ENCODE assay signal across 10 cellular contexts in the genomic region with DNA sequence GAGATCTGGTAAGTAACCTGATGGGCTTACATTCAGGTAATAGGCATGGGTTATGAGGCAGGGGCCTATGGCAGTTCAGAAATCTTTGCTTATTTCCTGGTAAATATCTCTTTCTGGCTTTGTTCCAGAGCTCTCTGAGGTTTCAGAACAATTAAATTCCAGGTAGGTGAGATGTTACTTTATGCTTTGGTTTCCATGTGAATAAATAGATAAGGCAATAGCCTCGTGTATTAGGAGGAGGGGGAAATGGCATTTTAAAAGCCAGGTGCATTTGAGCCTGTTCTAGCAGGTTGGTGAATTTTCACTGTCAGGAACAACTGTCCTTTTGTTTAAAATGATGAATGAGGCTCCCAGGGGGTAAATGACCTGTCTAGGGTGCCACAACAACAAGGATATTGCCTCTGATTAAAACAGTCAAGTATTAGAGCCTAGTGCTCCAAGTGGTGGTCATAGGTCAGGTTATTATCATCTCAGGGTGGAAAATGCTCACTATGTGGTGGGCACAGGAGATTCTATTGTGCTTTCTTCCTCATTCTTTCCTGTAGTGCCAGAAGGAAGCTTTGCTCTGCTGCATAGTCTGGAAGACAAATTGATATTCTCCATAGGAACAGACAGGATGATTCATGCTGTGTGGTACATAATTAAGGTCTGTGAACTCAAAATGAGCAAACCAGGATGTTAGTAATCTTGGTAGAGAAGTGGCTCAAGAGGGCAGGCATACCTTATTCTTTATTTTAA.
DNase-seq lines count a peak whose midpoint lies in the region; ATAC-seq and TF ChIP-seq lines count a peak whose summit lies in the region.
"Had no signal": no experiment of that assay in that cellular context is flagged by ENCODE, and none has a peak within 500 bp of the region (broad histone marks: within the 10 kb centered on the region; RNA-seq: fewer than 3 reads in every experiment).

No MANE protein-coding gene starts in this region.

- 34 to 54% (median 44%) methylated on average over 1 of the region's 1 CpG for WGBS in spleen, 5 donors

- no peaks in the 10 kb centered on the region for H3K27me3 ChIP-seq in tibial artery
- H3K27me3 ChIP-seq in spleen (replicated peaks in 1 of 7), result no peaks in the 10 kb centered on the region
- H3K27me3 ChIP-seq: esophagus squamous epithelium had no signal

- TF ChIP-seq POLR2A in spleen (IDR thresholded peaks at IDR 0.05), result no peak
- no peak for TF ChIP-seq POLR2A in GM18505 (IDR thresholded peaks at IDR 0.05; ENCODE audit: borderline replicate concordance, extremely low read depth, insufficient read depth, insufficient read length)

- ATAC-seq in activated CD4-positive, CD25-positive, alpha-beta regulatory T cell treated with anti-CD3 and anti-CD28 coated beads, Interleukin-2, amount 50 U/mL, for 24 hours, result peak; percentile 85 to 86
- ATAC-seq in GM18505 (IDR thresholded peaks at IDR 0.05; ENCODE audit: unreplicated experiment), result no peak

- H3K9me3 ChIP-seq in tibial artery, result no peaks in the 10 kb centered on the region
- H3K9me3 ChIP-seq in spleen, result no peaks in the 10 kb centered on the region
- H3K9me3 ChIP-seq: esophagus squamous epithelium had no signal

- H3K27ac ChIP-seq in tibial artery (no peak overlapping the region), spleen (no peak overlapping the region)
- H3K27ac ChIP-seq: esophagus squamous epithelium, SK-N-MC had no signal

- intact Hi-C loops in tibial artery (cut with DNase I; ENCODE audit: low total_unique reads) (no loop called here), spleen (cut with DNase I; ENCODE audit: low total_unique reads) (no loop called here)

- no peaks in the 10 kb centered on the region for H3K36me3 ChIP-seq in tibial artery
- no peaks in the 10 kb centered on the region for H3K36me3 ChIP-seq in spleen
- H3K36me3 ChIP-seq: esophagus squamous epithelium had no signal

- no peak for TF ChIP-seq CTCF in retinal pigment epithelial cell (conservative IDR thresholded peaks at IDR 0.05; ENCODE audit: low read depth, low read length)
- TF ChIP-seq CTCF in tibial artery (IDR thresholded peaks at IDR 0.05), result no peak
- no peak for TF ChIP-seq CTCF in spleen (IDR thresholded peaks at IDR 0.05 in 8 of 11, conservative IDR thresholded peaks at IDR 0.05 in 3 of 11)

- H3K4me3 ChIP-seq in retinal pigment epithelial cell (ENCODE audit: low read length) (no peak overlapping the region), tibial artery (no peak overlapping the region), spleen (no peak overlapping the region)
- H3K4me3 ChIP-seq: esophagus squamous epithelium, SK-N-MC had no signal

- no peak for DNase-seq in activated CD4-positive, CD25-positive, alpha-beta regulatory T cell (lab: John Stamatoyannopoulos, UW)
- DNase-seq in NCI-H510A (lab: John Stamatoyannopoulos, UW), result peak; percentile 61
- DNase-seq in dedifferentiated amniotic fluid mesenchymal stem cell (ENCODE audit: extremely low spot score), result peak; percentile 31
- DNase-seq in retinal pigment epithelial cell (ENCODE audit: low read depth), result peak; percentile 79
- DNase-seq in tibial artery, result no peak
- no peak for DNase-seq in spleen
- DNase-seq: esophagus squamous epithelium had no signal

- H3K4me1 ChIP-seq in tibial artery (peaks cover 0 to 6% (median 0%) of the 10 kb centered on the region in 4 donors), spleen (no peaks in the 10 kb centered on the region)

Comparison
In these comparisons a context has a peak if more than half of its experiments do, and no peak if none do; other contexts are left out.
1. DNase-seq: peak in NCI-H510A (single experiment), dedifferentiated amniotic fluid mesenchymal stem cell (single experiment) and retinal pigment epithelial cell (single experiment); none in activated CD4-positive, CD25-positive, alpha-beta regulatory T cell (0 of 4), tibial artery (0 of 2) and spleen (single experiment).